ENCODE assay signal across 1 cellular context in genomic region chr10:61845950-61846268, GRCh38.
TF ChIP-seq lines count a peak whose summit lies in the region.

No MANE protein-coding gene starts in this region.

TF ChIP-seq in HCT116, 20 proteins besides CTCF, POLR2A, EP300 and RAD21 (continued from another document):
- TF ChIP-seq CEBPB (IDR thresholded peaks at IDR 0.05; ENCODE audit: low read depth) (no peak), ATF3 (IDR thresholded peaks at IDR 0.05) (no peak), SIN3A (IDR thresholded peaks at IDR 0.05; ENCODE audit: low read depth) (no peak), ZFX (IDR thresholded peaks at IDR 0.05) (no peak)
